1 cellular context compared by ENCODE assay signal in genomic region chr13:33678906-33679657, GRCh38.
TF ChIP-seq lines count a peak whose summit lies in the region.

No MANE protein-coding gene starts in this region.

TF ChIP-seq in GM12878, 131 proteins besides CTCF, POLR2A, EP300 and RAD21 (continued from another document):
- TF ChIP-seq E2F4 (IDR thresholded peaks at IDR 0.05; ENCODE audit: low read depth, low read length), result 0 out of 2 replicates have a peak, but pooled peaks have one; percentile 30
- peak; percentile 55 for TF ChIP-seq JUNB (IDR thresholded peaks at IDR 0.05)
- no peak for TF ChIP-seq ZNF274 (IDR thresholded peaks at IDR 0.05; ENCODE audit: insufficient read depth, insufficient read length)
- TF ChIP-seq TAF1 (IDR thresholded peaks at IDR 0.05; ENCODE audit: borderline replicate concordance, low read depth, low read length), result peak; percentile 88
- peak in 1 of 2 experiments; percentile 63; a peak in 1 of 4 replicates for TF ChIP-seq ETV6 (conservative IDR thresholded peaks at IDR 0.05 in 1 of 2, IDR thresholded peaks at IDR 0.05 in 1 of 2; ENCODE audit: borderline replicate concordance in 1 of 2, low read depth in 1 of 2)
- TF ChIP-seq USF1 (IDR thresholded peaks at IDR 0.05; ENCODE audit: borderline replicate concordance, extremely low read length, insufficient read depth, low read depth, low read length), result no peak
- no peak for TF ChIP-seq SRF (IDR thresholded peaks at IDR 0.05; ENCODE audit: low read depth in 2 of 2, low read length in 2 of 2)
- no peak for TF ChIP-seq SMC3 (IDR thresholded peaks at IDR 0.05; ENCODE audit: borderline replicate concordance, low read length)
